ENCODE assay signal across 22 cellular contexts in the genomic region with DNA sequence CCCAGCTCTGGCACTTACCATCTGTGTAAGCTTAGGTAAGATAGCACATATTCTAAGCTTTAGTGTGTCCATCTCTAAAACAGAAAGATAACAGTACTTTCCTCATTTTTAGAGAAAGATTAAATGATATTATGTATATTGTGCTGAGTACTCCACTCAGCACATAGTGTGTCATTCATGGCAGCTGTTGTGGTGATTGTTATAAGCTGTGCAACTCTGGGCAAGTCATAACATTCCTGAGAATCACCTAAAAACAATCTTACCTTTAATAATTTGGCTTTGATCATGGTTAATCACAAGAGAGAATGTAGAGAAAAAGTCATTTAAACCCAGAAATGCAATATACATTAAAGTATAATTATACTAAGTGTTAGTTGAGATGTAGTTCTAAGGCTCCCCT.
"Had no signal": no experiment of that assay in that cellular context is flagged by ENCODE, and none has a peak within 500 bp of the region (broad histone marks: within the 10 kb centered on the region; RNA-seq: fewer than 3 reads in every experiment).

No MANE protein-coding gene starts in this region.

- ATAC-seq: K562, T-cell had no signal

- H3K9me3 ChIP-seq: Peyer's patch, SK-N-SH had no signal

- H3K27ac ChIP-seq: HL-60, KMS-11, Peyer's patch had no signal

- DNase-seq: Kasumi-1, MM.1S, NCI-H1092 treated with DMSO at 0.1 percent for 48 hours, NCI-H1436, NCI-H187, NCI-H2029, NCI-H2081 treated with DMSO at 0.1 percent for 48 hours, NCI-H2171, NCI-H446, NCI-H510A, NCI-H524 treated with DMSO at 0.1 percent for 48 hours, NCI-H69, NCI-H774, Peyer's patch, SHP77, SK-N-SH, SW 1271, T-cell had no signal

- H3K36me3 ChIP-seq: Peyer's patch had no signal

- H3K4me3 ChIP-seq: K562, Peyer's patch had no signal

- FAIRE-seq: HTR-8/SVneo, K562 had no signal

- H3K4me1 ChIP-seq: Peyer's patch had no signal
